In the genomic region with DNA sequence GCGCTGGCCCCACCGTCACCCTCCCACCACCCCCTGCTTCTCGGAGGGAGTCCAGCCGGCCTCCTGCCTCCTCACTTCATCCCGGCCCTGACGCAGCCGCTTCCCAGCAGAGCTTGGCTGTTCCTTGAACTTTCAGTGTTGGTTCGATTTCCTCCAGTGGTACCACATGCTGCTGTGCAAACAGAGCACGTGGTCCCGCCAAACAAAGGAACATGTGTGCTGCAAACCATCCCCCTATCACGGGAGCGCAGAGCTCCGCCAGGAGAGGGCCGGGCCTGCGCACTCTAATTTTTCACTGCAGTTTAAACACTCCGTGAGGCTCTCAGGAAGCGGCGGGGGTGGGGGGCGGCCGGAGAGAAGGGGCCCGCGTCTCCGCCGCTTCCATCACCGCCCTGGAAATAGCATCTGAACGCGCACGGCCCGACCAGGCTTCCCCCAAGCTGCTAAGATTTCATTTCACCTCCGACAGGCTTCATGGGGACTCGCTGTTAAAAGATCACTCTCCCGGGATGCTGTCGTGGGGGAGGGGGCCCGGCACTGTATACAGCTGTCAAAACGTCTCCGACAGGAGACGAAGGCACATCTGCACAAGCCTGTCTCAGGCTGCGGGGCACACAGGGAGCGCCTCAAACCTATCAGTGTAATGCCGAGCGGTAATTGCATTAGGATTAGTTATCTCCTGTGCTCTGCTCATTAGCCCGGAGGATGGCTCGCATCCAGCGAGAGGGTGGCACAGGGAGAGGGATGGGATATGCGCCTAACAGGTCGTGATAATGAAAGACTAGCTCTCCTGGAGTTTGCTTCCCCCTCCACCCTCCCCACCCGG, we compare ENCODE assay signal across 10 cellular contexts.
DNase-seq lines count a peak whose midpoint lies in the region; ATAC-seq and TF ChIP-seq lines count a peak whose summit lies in the region.
"Had no signal": no experiment of that assay in that cellular context is flagged by ENCODE, and none has a peak within 500 bp of the region (broad histone marks: within the 10 kb centered on the region; RNA-seq: fewer than 3 reads in every experiment).

No MANE protein-coding gene starts in this region.

- H3K9me3 ChIP-seq in neuronal stem cell (replicated peaks in 1 of 2; ENCODE audit: control insufficient read depth in 2 of 2, insufficient read depth in 1 of 2, low read depth in 1 of 2, low read length in 2 of 2): peaks cover 0 to 4% of the 10 kb centered on the region in 2 donors

- H2BK5ac ChIP-seq in neuronal stem cell (ENCODE audit: low read length): no peak overlapping the region

- DNase-seq in stimulated activated CD4-positive, alpha-beta T cell treated with anti-CD3 and anti-CD28 coated beads, Interleukin-15, amount 100 ng/mL, for 24 hours: peak; percentile 15
- no peak for DNase-seq in stimulated activated CD4-positive, alpha-beta T cell treated with anti-CD3 and anti-CD28 coated beads, Interleukin-2, amount 100 ng/mL, for 48 hours
- DNase-seq in Right ventricle myocardium inferior (ENCODE audit: missing footprints) (peak; percentile 89), neuronal stem cell (ENCODE audit: low spot score) (peak; percentile 37), SKM-1 treated with dmso at 0.1 percent for 144 hours (lab: John Stamatoyannopoulos, UW; ENCODE audit: unreplicated experiment) (no peak), UCSD-AML1 (lab: John Stamatoyannopoulos, UW; ENCODE audit: unreplicated experiment) (no peak)
- DNase-seq: activated B cell treated with CpG ODN at 0.5 μM for 24 hours, DND-41 had no signal

- H3K4me2 ChIP-seq in neuronal stem cell (ENCODE audit: insufficient read depth, low read length, poor library complexity, severe bottlenecking): peak overlapping the region; percentile 63

- no peak overlapping the region for H3K27ac ChIP-seq in neuronal stem cell (replicated peaks; ENCODE audit: low read length)

- H2BK12ac ChIP-seq in neuronal stem cell (ENCODE audit: low read length): peak overlapping the region; percentile 84

- peak overlapping the region; percentile 90 for H4K91ac ChIP-seq in neuronal stem cell (ENCODE audit: low read depth, low read length, poor library complexity)

- TF ChIP-seq CTCF in WI38 (IDR thresholded peaks at IDR 0.05; ENCODE audit: low read depth, low read length): no peak

- H3K4me3 ChIP-seq in WI38 (ENCODE audit: low read depth, low read length): peak overlapping the region; percentile 57
- H3K4me3 ChIP-seq in neuronal stem cell (ENCODE audit: low read length in 2 of 2): peak overlapping the region; percentile 5 to 42

- H3K27me3 ChIP-seq in neuronal stem cell (ENCODE audit: control insufficient read depth in 3 of 3, insufficient read depth in 3 of 3, low read depth in 1 of 3, low read length in 3 of 3): peaks cover 0 to 29% (median 0%) of the 10 kb centered on the region in 3 experiments

- intact Hi-C loops in Right ventricle myocardium inferior (cut with DNase I): loop anchor here (1.0 kb wide), 1 partner anchor 20 kb away; no protein-coding TSS in a partner anchor

- no peak overlapping the region for H3K23ac ChIP-seq in neuronal stem cell (ENCODE audit: low read depth, low read length, poor library complexity)

- H3K4ac ChIP-seq in neuronal stem cell (ENCODE audit: low read length): no peak overlapping the region

- no peak overlapping the region for H3K9ac ChIP-seq in neuronal stem cell (ENCODE audit: low read depth, low read length, poor library complexity)

- H3K4me1 ChIP-seq in neuronal stem cell (ENCODE audit: control insufficient read depth in 2 of 2, insufficient read depth in 1 of 2, low read depth in 1 of 2, low read length in 2 of 2): peaks cover 0 to 6% of the 10 kb centered on the region in 2 donors

- H3K18ac ChIP-seq in neuronal stem cell (ENCODE audit: low read length): peak overlapping the region; percentile 93

- H3K79me1 ChIP-seq in neuronal stem cell (ENCODE audit: low read depth, low read length): no peaks in the 10 kb centered on the region

- H2BK15ac ChIP-seq in neuronal stem cell (ENCODE audit: low read length): peak overlapping the region; percentile 88

- peak overlapping the region; percentile 31 for H3K14ac ChIP-seq in neuronal stem cell (ENCODE audit: low read length)

- peak overlapping the region; percentile 93 for H4K8ac ChIP-seq in neuronal stem cell (ENCODE audit: low read depth, low read length)

- peak overlapping the region; percentile 85 for H2AFZ ChIP-seq in neuronal stem cell (ENCODE audit: low read length)

- WGBS in neuronal stem cell (ENCODE audit: extremely low coverage in 2 of 2, insufficient read length in 2 of 2, insufficient replicate concordance in 1 of 2), 2 donors: no CpG with 5 or more reads among the region's 47 CpGs

- H2AK5ac ChIP-seq in neuronal stem cell (ENCODE audit: low read depth, low read length): no peak overlapping the region

- peak overlapping the region; percentile 49 for H2BK120ac ChIP-seq in neuronal stem cell (ENCODE audit: low read depth, low read length)

- H3K36me3 ChIP-seq in neuronal stem cell (replicated peaks in 1 of 2; ENCODE audit: control insufficient read depth in 2 of 2, insufficient read depth in 2 of 2, low read length in 2 of 2): no peaks in the 10 kb centered on the region

- ATAC-seq in Right ventricle myocardium inferior: peak; percentile 98
- ATAC-seq in GM19463 (IDR thresholded peaks at IDR 0.05; ENCODE audit: unreplicated experiment): no peak

Comparison
In these comparisons a context has a peak if more than half of its experiments do, and no peak if none do; other contexts are left out.
1. DNase-seq: peak in stimulated activated CD4-positive, alpha-beta T cell treated with anti-CD3 and anti-CD28 coated beads, Interleukin-15, amount 100 ng/mL, for 24 hours (single experiment), Right ventricle myocardium inferior (single experiment) and neuronal stem cell (single experiment); none in stimulated activated CD4-positive, alpha-beta T cell treated with anti-CD3 and anti-CD28 coated beads, Interleukin-2, amount 100 ng/mL, for 48 hours (0 of 2), SKM-1 treated with dmso at 0.1 percent for 144 hours (single experiment) and UCSD-AML1 (single experiment).